16 cellular contexts compared by ENCODE assay signal in the genomic region with DNA sequence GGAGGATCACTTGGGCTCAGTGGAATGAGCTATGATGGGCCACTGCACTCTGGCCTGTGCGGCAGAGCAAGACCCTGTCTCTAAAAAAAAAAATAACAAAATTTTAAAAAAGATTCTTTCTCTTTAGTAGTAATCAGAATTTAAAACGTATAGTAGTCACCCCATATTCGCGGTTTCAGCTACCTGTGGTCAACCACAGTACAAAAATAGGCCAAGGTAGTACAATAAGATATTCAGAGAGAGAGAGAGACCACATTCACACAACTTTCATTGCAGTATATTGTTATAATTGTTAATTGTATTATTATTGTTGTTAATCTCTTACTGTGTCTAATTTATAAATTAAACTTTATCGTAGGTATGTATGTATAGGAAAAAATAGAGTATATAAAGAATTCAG. TPM values are rescaled to one million over a fixed set of nuclear protein-coding genes. Genes with fewer than 3 reads are reported as not detected.
A peak's percentile ranks its signal among the peaks of the same experiment; 100 is the strongest.
DNase-seq lines count a peak whose midpoint lies in the region; ATAC-seq, FAIRE-seq and TF ChIP-seq lines count a peak whose summit lies in the region.
"Had no signal": no experiment of that assay in that cellular context is flagged by ENCODE, and none has a peak within 500 bp of the region (broad histone marks: within the 10 kb centered on the region; RNA-seq: fewer than 3 reads in every experiment).

No MANE protein-coding gene starts in this region.

- intact Hi-C loops in CD4-positive, alpha-beta T cell (cut with DNase I, micrococcal nuclease) = no loop called here

- no peaks in the 10 kb centered on the region for H3K9me3 Mint-ChIP-seq in activated CD8-positive, alpha-beta memory T cell treated with anti-CD3 and anti-CD28 coated beads, Interleukin-2, amount 10 ng/mL, durations not matched to agents 7 days and 5 days (ENCODE audit: low read depth)
- no peaks in the 10 kb centered on the region for H3K9me3 Mint-ChIP-seq in immature natural killer cell
- no peaks in the 10 kb centered on the region for H3K9me3 Mint-ChIP-seq in CD4-positive, alpha-beta T cell
- H3K9me3 Mint-ChIP-seq: memory B cell had no signal

- H3K27ac ChIP-seq in CD4-positive, alpha-beta T cell (ENCODE audit: low read depth, low read length) = no peak overlapping the region
- H3K27ac ChIP-seq: A549, breast epithelium, PC-9, psoas muscle had no signal

- peak; percentile 67 for DNase-seq in activated CD8-positive, alpha-beta memory T cell treated with anti-CD3 and anti-CD28 coated beads, Interleukin-2, amount 10 ng/mL, durations not matched to agents 7 days and 5 days
- no peak for DNase-seq in activated CD8-positive, alpha-beta memory T cell treated with anti-CD3 and anti-CD28 coated beads for 24 hours
- DNase-seq in immature natural killer cell (peak in 2 of 3 donors; percentile 4 to 12), frontal cortex (ENCODE audit: low spot score in 2 of 2) (no peak), germinal center (ENCODE audit: low spot score) (no peak)
- DNase-seq in CD4-positive, alpha-beta T cell = no peak
- DNase-seq: DMS53; hippocampal formation; PC-9; psoas muscle; stimulated activated CD4-positive, alpha-beta T cell treated with anti-CD3 and anti-CD28 coated beads, Interleukin-2, amount 100 ng/mL, for 48 hours had no signal

- H3K9me3 ChIP-seq in CD4-positive, alpha-beta T cell (ENCODE audit: control insufficient read depth, low read length) = no peaks in the 10 kb centered on the region
- H3K9me3 ChIP-seq: A549, breast epithelium, psoas muscle had no signal

- no peak for FAIRE-seq in frontal cortex (lab: Jason Lieb, UNC)
- FAIRE-seq: A549 had no signal

- CTCF ChIA-PET in activated CD8-positive, alpha-beta memory T cell treated with anti-CD3 and anti-CD28 coated beads, Interleukin-2, amount 10 ng/mL, durations not matched to agents 7 days and 5 days (lab: Charles Lee) = no interaction called here
- CTCF ChIA-PET in CD4-positive, alpha-beta T cell (lab: Charles Lee) = no interaction called here

- H3K27ac Mint-ChIP-seq in activated CD8-positive, alpha-beta memory T cell treated with anti-CD3 and anti-CD28 coated beads, Interleukin-2, amount 10 ng/mL, durations not matched to agents 7 days and 5 days = no peak overlapping the region
- H3K27ac Mint-ChIP-seq in immature natural killer cell = no peak overlapping the region
- no peak overlapping the region for H3K27ac Mint-ChIP-seq in CD4-positive, alpha-beta T cell
- H3K27ac Mint-ChIP-seq: memory B cell had no signal

- POLR2A ChIA-PET in CD4-positive, alpha-beta T cell (lab: Charles Lee) = interaction anchor here (0.5 kb wide), 1 partner anchor 54 kb away, joined by 3 read pairs; no protein-coding TSS in a partner anchor

- H3K4me1 Mint-ChIP-seq in activated CD8-positive, alpha-beta memory T cell treated with anti-CD3 and anti-CD28 coated beads, Interleukin-2, amount 10 ng/mL, durations not matched to agents 7 days and 5 days = peaks cover 18% of the 10 kb centered on the region
- H3K4me1 Mint-ChIP-seq in immature natural killer cell = peaks cover 6 to 24% of the 10 kb centered on the region in 2 donors
- H3K4me1 Mint-ChIP-seq in CD4-positive, alpha-beta T cell (ENCODE audit: low read depth) = peaks cover 15% of the 10 kb centered on the region

- no peaks in the 10 kb centered on the region for H3K27me3 Mint-ChIP-seq in activated CD8-positive, alpha-beta memory T cell treated with anti-CD3 and anti-CD28 coated beads, Interleukin-2, amount 10 ng/mL, durations not matched to agents 7 days and 5 days
- H3K27me3 Mint-ChIP-seq in immature natural killer cell (ENCODE audit: low read depth in 3 of 3) = no peaks in the 10 kb centered on the region
- H3K27me3 Mint-ChIP-seq in CD4-positive, alpha-beta T cell = no peaks in the 10 kb centered on the region
- H3K27me3 Mint-ChIP-seq: memory B cell had no signal

- no peak overlapping the region for H3K4me3 Mint-ChIP-seq in activated CD8-positive, alpha-beta memory T cell treated with anti-CD3 and anti-CD28 coated beads, Interleukin-2, amount 10 ng/mL, durations not matched to agents 7 days and 5 days
- H3K4me3 Mint-ChIP-seq in immature natural killer cell = peak overlapping the region in 1 of 5 donors; percentile 27
- H3K4me3 Mint-ChIP-seq in CD4-positive, alpha-beta T cell = no peak overlapping the region
- H3K4me3 Mint-ChIP-seq: memory B cell had no signal

- peak; percentile 58 for ATAC-seq in activated CD8-positive, alpha-beta memory T cell treated with anti-CD3 and anti-CD28 coated beads, Interleukin-2, amount 10 ng/mL, durations not matched to agents 7 days and 5 days
- ATAC-seq in GM21619 (IDR thresholded peaks at IDR 0.05; ENCODE audit: unreplicated experiment) (peak; percentile 94), HG03342 (IDR thresholded peaks at IDR 0.05; ENCODE audit: unreplicated experiment) (peak; percentile 76)
- no peak for ATAC-seq in CD4-positive, alpha-beta T cell (ENCODE audit: poor library complexity)
- ATAC-seq: A549, psoas muscle had no signal

- peaks cover 31% of the 10 kb centered on the region for H3K36me3 Mint-ChIP-seq in activated CD8-positive, alpha-beta memory T cell treated with anti-CD3 and anti-CD28 coated beads, Interleukin-2, amount 10 ng/mL, durations not matched to agents 7 days and 5 days
- peaks cover 11 to 24% (median 17%) of the 10 kb centered on the region in 3 donors for H3K36me3 Mint-ChIP-seq in immature natural killer cell
- H3K36me3 Mint-ChIP-seq in CD4-positive, alpha-beta T cell (ENCODE audit: low read depth) = peaks cover 82% of the 10 kb centered on the region

- no peak for TF ChIP-seq CTCF in CD4-positive, alpha-beta T cell (IDR thresholded peaks at IDR 0.05)

- H3K27me3 ChIP-seq in CD4-positive, alpha-beta T cell (ENCODE audit: control insufficient read depth, insufficient read depth, low read length) = no peaks in the 10 kb centered on the region
- H3K27me3 ChIP-seq: breast epithelium had no signal

RNA-seq across cellular contexts. Expression of gene INIP, which starts 18.7 kb away (rescaled TPM):
- 10 to 100 TPM; 25.8 to 36.8 TPM for total RNA-seq in activated CD8-positive, alpha-beta memory T cell treated with anti-CD3 and anti-CD28 coated beads, Interleukin-2, amount 10 ng/mL, durations not matched to agents 7 days and 5 days
- 10 to 100 TPM; 27.9 to 39.6 (median 34.3) TPM for polyA plus RNA-seq in immature natural killer cell
- total RNA-seq in CD4-positive, alpha-beta T cell = 1 to 10 TPM; 7.8 to 9.1 TPM
- 35.1 TPM for total RNA-seq in frontal cortex

RNA-seq across cellular contexts. Expression of gene SNX30, which starts 51.3 kb away (rescaled TPM):
- total RNA-seq in activated CD8-positive, alpha-beta memory T cell treated with anti-CD3 and anti-CD28 coated beads, Interleukin-2, amount 10 ng/mL, durations not matched to agents 7 days and 5 days = 1 to 10 TPM; 2.3 to 3.6 TPM
- polyA plus RNA-seq in immature natural killer cell = 1 to 10 TPM; 1.1 to 3.1 (median 2.1) TPM
- 1 to 10 TPM; 5.2 to 5.8 TPM for total RNA-seq in CD4-positive, alpha-beta T cell
- total RNA-seq in frontal cortex = 20.8 TPM

Comparison
In these comparisons a context has a peak if more than half of its experiments do, and no peak if none do; other contexts are left out.
1. DNase-seq: peak in activated CD8-positive, alpha-beta memory T cell treated with anti-CD3 and anti-CD28 coated beads, Interleukin-2, amount 10 ng/mL, durations not matched to agents 7 days and 5 days (single experiment) and immature natural killer cell (2 of 3); none in activated CD8-positive, alpha-beta memory T cell treated with anti-CD3 and anti-CD28 coated beads for 24 hours (single experiment), CD4-positive, alpha-beta T cell (0 of 10), frontal cortex (0 of 2) and germinal center (single experiment).